ENCODE assay signal across 8 cellular contexts in genomic region chr14:106741086-106741827, GRCh38.
DNase-seq lines count a peak whose midpoint lies in the region; ATAC-seq and TF ChIP-seq lines count a peak whose summit lies in the region.
"Not testable (repeated sequence)": the region's sequence is repeated elsewhere in the genome, so short reads cannot be mapped to it uniquely, and the experiment has no call there.

No MANE protein-coding gene starts in this region.

- H3K9me3 Mint-ChIP-seq in stimulated activated naive CD8-positive, alpha-beta T cell treated with anti-CD3 and anti-CD28 coated beads, Interleukin-15, amount 100 ng/mL, for 72 hours = not testable (repeated sequence)

- H3K27me3 ChIP-seq in GM06990 (replicated peaks; ENCODE audit: control insufficient read depth, insufficient read depth, low read length) = not testable (repeated sequence)

- DNase-seq in GM06990 (ENCODE audit: extremely low read depth, insufficient read length) = not testable (repeated sequence)
- DNase-seq in NK-92 treated with Interleukin-12 subunit alpha and Interleukin-12 subunit beta, amount 100 ng/mL, for 24 hours (lab: John Stamatoyannopoulos, UW) = peak; percentile 28
- DNase-seq in activated CD8-positive, alpha-beta memory T cell treated with anti-CD3 and anti-CD28 coated beads, Interleukin-2, amount 50 U/mL, for 1 hour (ENCODE audit: extremely low read depth) = peak; percentile 53
- DNase-seq in epithelial cell of esophagus (ENCODE audit: low read depth) = peak; percentile 17
- peak; percentile 85 to 86 for DNase-seq in stimulated activated naive CD8-positive, alpha-beta T cell treated with anti-CD3 and anti-CD28 coated beads, Interleukin-15, amount 100 ng/mL, for 72 hours

- ATAC-seq in GM19372 (IDR thresholded peaks at IDR 0.05; ENCODE audit: low read depth, unreplicated experiment) (peak; percentile 74), HG02642 (IDR thresholded peaks at IDR 0.05; ENCODE audit: poor library complexity, unreplicated experiment) (peak; percentile 74), HG03432 (IDR thresholded peaks at IDR 0.05; ENCODE audit: unreplicated experiment) (peak; percentile 77)
- ATAC-seq in stimulated activated naive CD8-positive, alpha-beta T cell treated with anti-CD3 and anti-CD28 coated beads, Interleukin-15, amount 100 ng/mL, for 72 hours = peak; percentile 94

- H3K4me3 Mint-ChIP-seq in stimulated activated naive CD8-positive, alpha-beta T cell treated with anti-CD3 and anti-CD28 coated beads, Interleukin-15, amount 100 ng/mL, for 72 hours = peak overlapping the region; percentile 56 to 58

- peaks cover 20% of the 10 kb centered on the region for H3K4me1 Mint-ChIP-seq in stimulated activated naive CD8-positive, alpha-beta T cell treated with anti-CD3 and anti-CD28 coated beads, Interleukin-15, amount 100 ng/mL, for 72 hours

- peak; percentile 16 for TF ChIP-seq CTCF in GM06990 (IDR thresholded peaks at IDR 0.05; ENCODE audit: insufficient read depth, low read length, poor library complexity, severe bottlenecking)
- TF ChIP-seq CTCF in epithelial cell of esophagus (IDR thresholded peaks at IDR 0.05; ENCODE audit: insufficient read depth, low read depth, low read length, missing control alignments) = not testable (repeated sequence)

- not testable (repeated sequence) for H3K4me3 ChIP-seq in GM06990 (replicated peaks; ENCODE audit: low read depth, low read length); epithelial cell of esophagus (ENCODE audit: low read length)

- H3K27me3 Mint-ChIP-seq in stimulated activated naive CD8-positive, alpha-beta T cell treated with anti-CD3 and anti-CD28 coated beads, Interleukin-15, amount 100 ng/mL, for 72 hours = not testable (repeated sequence)

- peak overlapping the region in 1 of 2 donors; percentile 63 for H3K27ac Mint-ChIP-seq in stimulated activated naive CD8-positive, alpha-beta T cell treated with anti-CD3 and anti-CD28 coated beads, Interleukin-15, amount 100 ng/mL, for 72 hours

- not testable (repeated sequence) for H3K36me3 ChIP-seq in GM06990 (ENCODE audit: control insufficient read depth, insufficient read depth, low read length)
